ENCODE assay signal across 10 cellular contexts in the genomic region with DNA sequence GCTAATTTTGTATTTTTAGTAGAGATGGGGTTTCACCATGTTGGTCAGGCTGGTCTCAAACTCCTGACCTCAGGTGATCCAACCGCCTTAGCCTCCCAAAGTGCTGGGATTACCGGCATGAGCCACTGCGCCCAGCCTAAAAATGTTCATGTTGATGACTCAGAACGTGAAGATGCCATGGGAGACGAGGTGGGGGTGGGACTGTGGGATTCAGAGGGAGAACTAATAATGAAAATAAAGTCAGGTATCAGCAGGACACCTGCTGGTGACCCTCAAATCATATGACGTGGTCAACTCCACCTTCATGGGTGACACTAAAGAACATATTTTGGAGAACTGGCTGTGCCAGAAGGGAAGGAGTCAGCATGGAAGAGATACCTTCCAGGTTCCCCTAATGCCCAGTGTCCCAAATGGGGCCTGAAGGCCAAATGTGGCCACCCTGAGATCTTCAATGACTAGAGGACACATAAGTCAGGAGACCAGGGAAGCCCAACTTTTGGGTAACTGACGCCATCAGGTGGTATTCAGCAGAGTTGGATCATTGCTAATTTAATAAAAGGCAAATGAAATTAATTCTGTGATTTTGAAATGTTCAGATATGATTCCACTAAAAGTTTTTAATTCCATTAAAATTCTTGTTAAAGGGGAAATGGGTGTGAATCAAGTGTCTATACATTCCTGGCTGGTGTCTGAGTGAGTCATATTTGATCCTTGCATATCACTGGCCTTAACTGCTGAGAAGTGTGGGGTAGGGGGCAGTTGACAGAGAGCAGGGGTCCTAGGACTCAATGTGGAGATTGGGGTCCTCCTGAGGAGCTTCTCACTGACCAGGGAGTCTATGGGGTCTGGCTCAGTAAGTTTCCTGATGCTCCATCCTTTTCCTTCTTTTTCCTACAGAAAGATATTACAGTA.
A peak's percentile ranks its signal among the peaks of the same experiment; 100 is the strongest.
DNase-seq lines count a peak whose midpoint lies in the region; ATAC-seq and TF ChIP-seq lines count a peak whose summit lies in the region.
"Had no signal": no experiment of that assay in that cellular context is flagged by ENCODE, and none has a peak within 500 bp of the region (broad histone marks: within the 10 kb centered on the region; RNA-seq: fewer than 3 reads in every experiment).

No MANE protein-coding gene starts in this region.

- H3K9me3 Mint-ChIP-seq in naive thymus-derived CD8-positive, alpha-beta T cell = no peaks in the 10 kb centered on the region
- H3K9me3 Mint-ChIP-seq in stimulated activated naive CD8-positive, alpha-beta T cell treated with anti-CD3 and anti-CD28 coated beads, Interleukin-15, amount 100 ng/mL, for 72 hours = no peaks in the 10 kb centered on the region
- H3K9me3 Mint-ChIP-seq: H9 had no signal

- ATAC-seq in naive thymus-derived CD8-positive, alpha-beta T cell = no peak
- no peak for ATAC-seq in stimulated activated naive CD8-positive, alpha-beta T cell treated with anti-CD3 and anti-CD28 coated beads, Interleukin-15, amount 100 ng/mL, for 72 hours

- no peak overlapping the region for H2BK5ac ChIP-seq in neuronal stem cell (ENCODE audit: low read length)

- no peak overlapping the region for H3K4me3 Mint-ChIP-seq in naive thymus-derived CD8-positive, alpha-beta T cell
- no peak overlapping the region for H3K4me3 Mint-ChIP-seq in stimulated activated naive CD8-positive, alpha-beta T cell treated with anti-CD3 and anti-CD28 coated beads, Interleukin-15, amount 100 ng/mL, for 72 hours
- H3K4me3 Mint-ChIP-seq: H9 had no signal

- POLR2A ChIA-PET in naive thymus-derived CD8-positive, alpha-beta T cell (lab: Charles Lee) = no interaction called here

- H3K4me1 ChIP-seq in MM.1S (ENCODE audit: low read length) = no peaks in the 10 kb centered on the region
- peaks cover 2 to 3% of the 10 kb centered on the region in 2 donors for H3K4me1 ChIP-seq in neuronal stem cell (ENCODE audit: control insufficient read depth in 2 of 2, insufficient read depth in 1 of 2, low read depth in 1 of 2, low read length in 2 of 2)
- peaks cover 0 to 11% (median 6%) of the 10 kb centered on the region in 4 donors for H3K4me1 ChIP-seq in sigmoid colon

- H3K27me3 Mint-ChIP-seq in naive thymus-derived CD8-positive, alpha-beta T cell = peaks cover 0 to 8% (median 2%) of the 10 kb centered on the region in 5 donors
- H3K27me3 Mint-ChIP-seq in stimulated activated naive CD8-positive, alpha-beta T cell treated with anti-CD3 and anti-CD28 coated beads, Interleukin-15, amount 100 ng/mL, for 72 hours = no peaks in the 10 kb centered on the region

- no peak for TF ChIP-seq EP300 in sigmoid colon (IDR thresholded peaks at IDR 0.05)

- H3K79me2 ChIP-seq in MM.1S (ENCODE audit: low read length) = no peaks in the 10 kb centered on the region

- H3K9me3 ChIP-seq in MM.1S (replicated peaks; ENCODE audit: insufficient read depth, low read length) (no peaks in the 10 kb centered on the region), neuronal stem cell (replicated peaks in 1 of 2; ENCODE audit: control insufficient read depth in 2 of 2, insufficient read depth in 1 of 2, low read depth in 1 of 2, low read length in 2 of 2) (no peaks in the 10 kb centered on the region), sigmoid colon (no peaks in the 10 kb centered on the region)

- no peak overlapping the region for H2BK12ac ChIP-seq in neuronal stem cell (ENCODE audit: low read length)

- no peaks in the 10 kb centered on the region for H3F3A ChIP-seq in MM.1S (ENCODE audit: insufficient read depth, low read length)

- H2BK15ac ChIP-seq in neuronal stem cell (ENCODE audit: low read length) = no peak overlapping the region

- H3K27ac Mint-ChIP-seq in naive thymus-derived CD8-positive, alpha-beta T cell = no peak overlapping the region
- H3K27ac Mint-ChIP-seq in stimulated activated naive CD8-positive, alpha-beta T cell treated with anti-CD3 and anti-CD28 coated beads, Interleukin-15, amount 100 ng/mL, for 72 hours = no peak overlapping the region
- H3K27ac Mint-ChIP-seq: H9 had no signal

- H3K4me3 ChIP-seq in MM.1S (ENCODE audit: low read length) (no peak overlapping the region), neuronal stem cell (ENCODE audit: low read length in 2 of 2) (no peak overlapping the region), sigmoid colon (no peak overlapping the region)
- H3K4me3 ChIP-seq: skin epidermis had no signal

- no peak overlapping the region for H3K9ac ChIP-seq in MM.1S (ENCODE audit: low read length)
- H3K9ac ChIP-seq in neuronal stem cell (ENCODE audit: low read depth, low read length, poor library complexity) = no peak overlapping the region

- H3K4me2 ChIP-seq in MM.1S (ENCODE audit: low read depth, low read length) = no peak overlapping the region
- no peak overlapping the region for H3K4me2 ChIP-seq in neuronal stem cell (ENCODE audit: insufficient read depth, low read length, poor library complexity, severe bottlenecking)

- no peaks in the 10 kb centered on the region for H3K36me3 ChIP-seq in MM.1S (replicated peaks; ENCODE audit: insufficient read depth, low read length)
- no peaks in the 10 kb centered on the region for H3K36me3 ChIP-seq in neuronal stem cell (replicated peaks in 1 of 2; ENCODE audit: control insufficient read depth in 2 of 2, insufficient read depth in 2 of 2, low read length in 2 of 2)
- no peaks in the 10 kb centered on the region for H3K36me3 ChIP-seq in sigmoid colon

- H3K27ac ChIP-seq in MM.1S (ENCODE audit: low read length) (no peak overlapping the region), neuronal stem cell (replicated peaks; ENCODE audit: low read length) (no peak overlapping the region), sigmoid colon (no peak overlapping the region)
- H3K27ac ChIP-seq: skin epidermis had no signal

- H4K20me1 ChIP-seq in MM.1S (ENCODE audit: insufficient read depth, low read length) = no peaks in the 10 kb centered on the region

- no peaks in the 10 kb centered on the region for H3K9me2 ChIP-seq in MM.1S (replicated peaks; ENCODE audit: insufficient read depth, low read length)

- TF ChIP-seq CTCF in MM.1S (IDR thresholded peaks at IDR 0.05; ENCODE audit: low read length) (peak; percentile 38), sigmoid colon (IDR thresholded peaks at IDR 0.05) (peak in 2 of 4 experiments; percentile 9 to 16)

- H3K18ac ChIP-seq in neuronal stem cell (ENCODE audit: low read length) = no peak overlapping the region

- H3K79me1 ChIP-seq in neuronal stem cell (ENCODE audit: low read depth, low read length) = no peaks in the 10 kb centered on the region

- H2AFZ ChIP-seq in MM.1S (ENCODE audit: low read length) (no peak overlapping the region), neuronal stem cell (ENCODE audit: low read length) (no peak overlapping the region)

- H4K8ac ChIP-seq in neuronal stem cell (ENCODE audit: low read depth, low read length) = peak overlapping the region; percentile 25

- TF ChIP-seq POLR2A in sigmoid colon (IDR thresholded peaks at IDR 0.05) = no peak

- H3K23ac ChIP-seq in neuronal stem cell (ENCODE audit: low read depth, low read length, poor library complexity) = no peak overlapping the region

- H4K91ac ChIP-seq in neuronal stem cell (ENCODE audit: low read depth, low read length, poor library complexity) = no peak overlapping the region

- no peaks in the 10 kb centered on the region for H3K4me1 Mint-ChIP-seq in naive thymus-derived CD8-positive, alpha-beta T cell
- H3K4me1 Mint-ChIP-seq in stimulated activated naive CD8-positive, alpha-beta T cell treated with anti-CD3 and anti-CD28 coated beads, Interleukin-15, amount 100 ng/mL, for 72 hours = no peaks in the 10 kb centered on the region

- WGBS in neuronal stem cell (ENCODE audit: extremely low coverage in 2 of 2, insufficient read length in 2 of 2, insufficient replicate concordance in 1 of 2), 2 donors = no CpG with 5 or more reads among the region's 7 CpGs
- 82 to 87% methylated on average over 7 of the region's 7 CpGs for WGBS in sigmoid colon, 2 donors

- no peak overlapping the region for H2AK5ac ChIP-seq in neuronal stem cell (ENCODE audit: low read depth, low read length)

- H3K4ac ChIP-seq in neuronal stem cell (ENCODE audit: low read length) = no peak overlapping the region

- H3K27me3 ChIP-seq in MM.1S (replicated peaks; ENCODE audit: insufficient read depth, low read length) (no peaks in the 10 kb centered on the region), neuronal stem cell (ENCODE audit: control insufficient read depth in 3 of 3, insufficient read depth in 3 of 3, low read depth in 1 of 3, low read length in 3 of 3) (no peaks in the 10 kb centered on the region), sigmoid colon (no peaks in the 10 kb centered on the region)

- H2BK120ac ChIP-seq in neuronal stem cell (ENCODE audit: low read depth, low read length) = no peak overlapping the region

- intact Hi-C loops in sigmoid colon (cut with DNase I) = no loop called here

- H3K36me3 Mint-ChIP-seq in naive thymus-derived CD8-positive, alpha-beta T cell = no peaks in the 10 kb centered on the region

- H3K14ac ChIP-seq in neuronal stem cell (ENCODE audit: low read length) = no peak overlapping the region

- peak; percentile 59 for DNase-seq in DMS53 (lab: John Stamatoyannopoulos, UW)
- no peak for DNase-seq in DMS53 treated with DMSO at 0.1 percent for 48 hours (lab: John Stamatoyannopoulos, UW; ENCODE audit: unreplicated experiment)
- DNase-seq in MM.1S = no peak
- peak; percentile 72 for DNase-seq in dermis blood vessel endothelial cell
- no peak for DNase-seq in neuronal stem cell (ENCODE audit: low spot score)
- no peak for DNase-seq in sigmoid colon
- no peak for DNase-seq in naive thymus-derived CD8-positive, alpha-beta T cell
- no peak for DNase-seq in stimulated activated naive CD8-positive, alpha-beta T cell treated with anti-CD3 and anti-CD28 coated beads, Interleukin-15, amount 100 ng/mL, for 72 hours
- DNase-seq: H9 had no signal

Comparison
In these comparisons a context has a peak if more than half of its experiments do, and no peak if none do; other contexts are left out.
1. DNase-seq: peak in DMS53 (single experiment) and dermis blood vessel endothelial cell (single experiment); none in DMS53 treated with DMSO at 0.1 percent for 48 hours (single experiment), MM.1S (single experiment), neuronal stem cell (single experiment), sigmoid colon (single experiment), naive thymus-derived CD8-positive, alpha-beta T cell (0 of 10) and stimulated activated naive CD8-positive, alpha-beta T cell treated with anti-CD3 and anti-CD28 coated beads, Interleukin-15, amount 100 ng/mL, for 72 hours (0 of 2).